ENCODE assay signal across 1 cellular context in the genomic region with DNA sequence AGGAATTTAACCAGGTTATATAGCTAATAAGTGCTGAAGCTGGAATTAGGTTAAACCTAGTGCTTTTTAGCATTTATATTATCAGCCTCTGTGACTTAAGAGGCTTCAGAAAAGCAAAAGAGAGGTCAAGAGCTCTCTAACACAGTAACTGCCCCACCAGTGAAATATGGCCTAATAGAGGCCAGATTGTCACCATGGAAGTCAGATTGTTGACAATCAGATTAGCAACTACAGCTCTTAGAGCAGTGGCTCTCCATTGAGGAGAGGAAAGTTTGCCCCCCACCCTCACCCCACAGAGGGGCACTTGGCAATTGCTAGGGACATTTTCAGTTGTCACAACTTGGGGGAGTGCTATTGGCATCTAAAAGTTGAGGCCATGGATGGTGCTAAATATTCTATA.
TF ChIP-seq lines count a peak whose summit lies in the region.

No MANE protein-coding gene starts in this region.

TF ChIP-seq in K562, 482 proteins besides CTCF, POLR2A, EP300 and RAD21:
- no peak for TF ChIP-seq ZNF717 (CRISPR knock-in tag; IDR thresholded peaks at IDR 0.05)
- peak; percentile 77 for TF ChIP-seq MEIS2 (IDR thresholded peaks at IDR 0.05; ENCODE audit: partially characterized antibody)
- TF ChIP-seq, protein P1, sequence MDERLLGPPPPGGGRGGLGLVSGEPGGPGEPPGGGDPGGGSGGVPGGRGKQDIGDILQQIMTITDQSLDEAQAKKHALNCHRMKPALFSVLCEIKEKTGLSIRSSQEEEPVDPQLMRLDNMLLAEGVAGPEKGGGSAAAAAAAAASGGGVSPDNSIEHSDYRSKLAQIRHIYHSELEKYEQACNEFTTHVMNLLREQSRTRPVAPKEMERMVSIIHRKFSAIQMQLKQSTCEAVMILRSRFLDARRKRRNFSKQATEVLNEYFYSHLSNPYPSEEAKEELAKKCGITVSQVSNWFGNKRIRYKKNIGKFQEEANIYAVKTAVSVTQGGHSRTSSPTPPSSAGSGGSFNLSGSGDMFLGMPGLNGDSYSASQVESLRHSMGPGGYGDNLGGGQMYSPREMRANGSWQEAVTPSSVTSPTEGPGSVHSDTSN (CRISPR knock-in tag; IDR thresholded peaks at IDR 0.05; ENCODE audit: low read depth): no peak
- TF ChIP-seq, protein P1 (tag; conservative IDR thresholded peaks at IDR 0.05; ENCODE audit: low read depth): peak; percentile 45; the same call in 1 of the 2 replicates
- TF ChIP-seq RFX1 (IDR thresholded peaks at IDR 0.05): peak; percentile 31
- TF ChIP-seq, protein P2, sequence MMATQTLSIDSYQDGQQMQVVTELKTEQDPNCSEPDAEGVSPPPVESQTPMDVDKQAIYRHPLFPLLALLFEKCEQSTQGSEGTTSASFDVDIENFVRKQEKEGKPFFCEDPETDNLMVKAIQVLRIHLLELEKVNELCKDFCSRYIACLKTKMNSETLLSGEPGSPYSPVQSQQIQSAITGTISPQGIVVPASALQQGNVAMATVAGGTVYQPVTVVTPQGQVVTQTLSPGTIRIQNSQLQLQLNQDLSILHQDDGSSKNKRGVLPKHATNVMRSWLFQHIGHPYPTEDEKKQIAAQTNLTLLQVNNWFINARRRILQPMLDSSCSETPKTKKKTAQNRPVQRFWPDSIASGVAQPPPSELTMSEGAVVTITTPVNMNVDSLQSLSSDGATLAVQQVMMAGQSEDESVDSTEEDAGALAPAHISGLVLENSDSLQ (IDR thresholded peaks at IDR 0.05): peak; percentile 60
- TF ChIP-seq FOXJ2 (tag; IDR thresholded peaks at IDR 0.05): peak; percentile 78
- TF ChIP-seq ZNF175 (CRISPR knock-in tag; IDR thresholded peaks at IDR 0.05; ENCODE audit: low read depth): no peak
- TF ChIP-seq, protein P3, sequence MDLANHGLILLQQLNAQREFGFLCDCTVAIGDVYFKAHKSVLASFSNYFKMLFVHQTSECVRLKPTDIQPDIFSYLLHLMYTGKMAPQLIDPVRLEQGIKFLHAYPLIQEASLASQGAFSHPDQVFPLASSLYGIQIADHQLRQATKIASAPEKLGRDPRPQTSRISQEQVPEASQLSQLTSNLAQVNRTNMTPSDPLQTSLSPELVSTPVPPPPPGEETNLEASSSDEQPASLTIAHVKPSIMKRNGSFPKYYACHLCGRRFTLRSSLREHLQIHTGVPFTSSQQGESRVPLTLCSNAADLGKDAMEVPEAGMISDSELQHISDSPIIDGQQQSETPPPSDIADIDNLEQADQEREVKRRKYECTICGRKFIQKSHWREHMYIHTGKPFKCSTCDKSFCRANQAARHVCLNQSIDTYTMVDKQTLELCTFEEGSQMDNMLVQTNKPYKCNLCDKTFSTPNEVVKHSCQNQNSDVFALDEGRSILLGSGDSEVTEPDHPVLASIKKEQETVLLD (IDR thresholded peaks at IDR 0.05): no peak
- TF ChIP-seq SUPT5H (IDR thresholded peaks at IDR 0.05): no peak
